In the genomic region with DNA sequence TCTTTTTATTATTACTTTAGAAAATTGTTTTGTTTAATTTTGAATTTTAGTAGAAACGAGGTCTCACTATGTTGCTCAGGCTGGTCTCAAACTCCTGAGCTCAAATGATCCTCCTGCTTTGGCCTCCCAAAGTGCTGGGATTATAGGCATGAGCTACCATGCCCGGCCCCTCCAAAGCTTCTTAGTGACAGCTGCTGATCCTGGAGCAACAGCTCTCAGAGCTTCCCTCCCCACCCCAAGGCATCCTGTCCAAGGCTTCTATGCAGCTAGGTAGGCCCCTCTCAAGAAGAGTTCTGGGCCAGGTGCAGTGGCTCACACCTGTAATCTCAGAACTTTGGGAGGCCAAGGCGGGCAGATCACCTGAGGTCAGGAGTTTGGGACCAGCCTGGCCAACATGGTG, we compare ENCODE assay signal across 14 cellular contexts. TPM values are rescaled to one million over a fixed set of nuclear protein-coding genes. Genes with fewer than 3 reads are reported as not detected.
DNase-seq lines count a peak whose midpoint lies in the region; ATAC-seq, FAIRE-seq and TF ChIP-seq lines count a peak whose summit lies in the region.
"Not testable (repeated sequence)": the region's sequence is repeated elsewhere in the genome, so short reads cannot be mapped to it uniquely, and the experiment has no call there.
"Had no signal": no experiment of that assay in that cellular context is flagged by ENCODE, and none has a peak within 500 bp of the region (broad histone marks: within the 10 kb centered on the region; RNA-seq: fewer than 3 reads in every experiment).

No MANE protein-coding gene starts in this region.

- not testable (repeated sequence) for H3K27me3 Mint-ChIP-seq in CD4-positive, alpha-beta T cell; activated naive CD4-positive, alpha-beta T cell treated with anti-CD3 and anti-CD28 coated beads, Interleukin-2, amount 10 ng/mL, durations not matched to agents 7 days and 5 days; nephron progenitor cell (ENCODE audit: low read depth, poor library complexity)

- peak overlapping the region; percentile 16 for H3K27ac Mint-ChIP-seq in CD4-positive, alpha-beta T cell
- peak overlapping the region; percentile 24 for H3K27ac Mint-ChIP-seq in activated naive CD4-positive, alpha-beta T cell treated with anti-CD3 and anti-CD28 coated beads, Interleukin-2, amount 10 ng/mL, durations not matched to agents 7 days and 5 days
- peak overlapping the region; percentile 32 for H3K27ac Mint-ChIP-seq in nephron progenitor cell

- not testable (repeated sequence) for H3K27ac ChIP-seq in CD4-positive, alpha-beta T cell (ENCODE audit: low read depth, low read length); right cardiac atrium (ENCODE audit: low read length)
- H3K27ac ChIP-seq in WERI-Rb-1, result peak overlapping the region; percentile 84

- not testable (repeated sequence) for H3K4me3 Mint-ChIP-seq in CD4-positive, alpha-beta T cell; activated naive CD4-positive, alpha-beta T cell treated with anti-CD3 and anti-CD28 coated beads, Interleukin-2, amount 10 ng/mL, durations not matched to agents 7 days and 5 days; nephron progenitor cell

- not testable (repeated sequence) for TF ChIP-seq CTCF in CD4-positive, alpha-beta T cell (IDR thresholded peaks at IDR 0.05); D721Med (IDR thresholded peaks at IDR 0.05; ENCODE audit: insufficient read depth, missing control alignments); WERI-Rb-1 (IDR thresholded peaks at IDR 0.05; ENCODE audit: low read depth, low read length); nephron progenitor cell (IDR thresholded peaks at IDR 0.05)

- not testable (repeated sequence) for H3K36me3 ChIP-seq in WERI-Rb-1

- not testable (repeated sequence) for H3K4me1 ChIP-seq in right cardiac atrium (ENCODE audit: control insufficient read depth, insufficient read depth, low read length)

- not testable (repeated sequence) for DNase-seq in CD4-positive, alpha-beta T cell; activated naive CD4-positive, alpha-beta T cell treated with anti-CD3 and anti-CD28 coated beads, Interleukin-2, amount 10 ng/mL, durations not matched to agents 7 days and 5 days; nephron progenitor cell
- DNase-seq in D721Med (ENCODE audit: insufficient read length, low spot score) (peak; percentile 68), NCI-H82 (lab: John Stamatoyannopoulos, UW) (peak; percentile 90), NCI-H82 treated with DMSO at 0.1 percent for 48 hours (lab: John Stamatoyannopoulos, UW; ENCODE audit: unreplicated experiment) (peak; percentile 52), WERI-Rb-1 (peak; percentile 88), right cardiac atrium (peak in 2 of 3 donors; percentile 14 to 22)

- CTCF ChIA-PET in CD4-positive, alpha-beta T cell (lab: Charles Lee), result interaction anchor here (1.1 kb wide), 1 partner anchor 34 kb away, joined by 3 read pairs; no protein-coding TSS in a partner anchor
- CTCF ChIA-PET in activated naive CD4-positive, alpha-beta T cell treated with anti-CD3 and anti-CD28 coated beads, Interleukin-2, amount 10 ng/mL, durations not matched to agents 7 days and 5 days (lab: Charles Lee), result interaction anchor here (0.6 kb wide), 1 partner anchor 13 kb away, joined by 4 read pairs; no protein-coding TSS in a partner anchor

- not testable (repeated sequence) for H3K4me1 Mint-ChIP-seq in CD4-positive, alpha-beta T cell (ENCODE audit: low read depth); activated naive CD4-positive, alpha-beta T cell treated with anti-CD3 and anti-CD28 coated beads, Interleukin-2, amount 10 ng/mL, durations not matched to agents 7 days and 5 days
- H3K4me1 Mint-ChIP-seq in nephron progenitor cell, result peaks cover 17% of the 10 kb centered on the region

- 96% methylated on average over 3 of the region's 3 CpGs for WGBS in right cardiac atrium

- H3K27me3 ChIP-seq in CD4-positive, alpha-beta T cell (ENCODE audit: control insufficient read depth, insufficient read depth, low read length); WERI-Rb-1 (ENCODE audit: insufficient read depth, low read depth, severe bottlenecking); right cardiac atrium (ENCODE audit: control insufficient read depth, insufficient read depth): not testable (repeated sequence)

- POLR2A ChIA-PET in CD4-positive, alpha-beta T cell (lab: Charles Lee), result interaction anchor here (3.3 kb wide), 1 partner anchor 16 kb away, joined by 16 read pairs; a partner anchor contains a TSS

- H3K9me3 Mint-ChIP-seq in CD4-positive, alpha-beta T cell; activated naive CD4-positive, alpha-beta T cell treated with anti-CD3 and anti-CD28 coated beads, Interleukin-2, amount 10 ng/mL, durations not matched to agents 7 days and 5 days; nephron progenitor cell: not testable (repeated sequence)

- peaks cover 68% of the 10 kb centered on the region for H3K36me3 Mint-ChIP-seq in CD4-positive, alpha-beta T cell (ENCODE audit: low read depth)
- H3K36me3 Mint-ChIP-seq in activated naive CD4-positive, alpha-beta T cell treated with anti-CD3 and anti-CD28 coated beads, Interleukin-2, amount 10 ng/mL, durations not matched to agents 7 days and 5 days, result peaks cover 46% of the 10 kb centered on the region
- not testable (repeated sequence) for H3K36me3 Mint-ChIP-seq in nephron progenitor cell (ENCODE audit: low read depth)

- not testable (repeated sequence) for H3K4me3 ChIP-seq in WERI-Rb-1 (ENCODE audit: low read depth, low read length); right cardiac atrium (ENCODE audit: low read length)

- FAIRE-seq in D721Med (lab: Jason Lieb, UNC), result not testable (repeated sequence)

- intact Hi-C loops in CD4-positive, alpha-beta T cell (cut with DNase I, micrococcal nuclease); right cardiac atrium (cut with DNase I): not testable (repeated sequence)

- ATAC-seq in CD4-positive, alpha-beta T cell (ENCODE audit: poor library complexity); right cardiac atrium: not testable (repeated sequence)

- not testable (repeated sequence) for H3K9me3 ChIP-seq in CD4-positive, alpha-beta T cell (ENCODE audit: control insufficient read depth, low read length); WERI-Rb-1 (ENCODE audit: severe bottlenecking); right cardiac atrium (ENCODE audit: control insufficient read depth, low read length)

RNA-seq across cellular contexts. Expression of a gene that starts 15.7 kb away (rescaled TPM):
- 100 to 1,000 TPM; 197 to 199 TPM for total RNA-seq in CD4-positive, alpha-beta T cell
- 10 to 100 TPM; 10.5 to 16.6 (median 15.5) TPM for total RNA-seq in right cardiac atrium
- polyA plus RNA-seq in right cardiac atrium, result 7.9 TPM

RNA-seq across cellular contexts. Expression of a gene that starts 32.3 kb away (rescaled TPM):
- total RNA-seq in CD4-positive, alpha-beta T cell, result 1 to 10 TPM in 1 of 2 experiments, under 1 TPM in 1; 0.34 to 1.0 TPM
- 1 to 10 TPM in 3 of 4 donors, under 1 TPM in 1; 0.74 to 3.8 (median 1.4) TPM for total RNA-seq in right cardiac atrium
- polyA plus RNA-seq in right cardiac atrium, result 1.1 TPM
- total RNA-seq: Calu3; CD4-positive, alpha-beta memory T cell; Daoy; G401 had no signal
- polyA plus RNA-seq: CD4-positive, alpha-beta memory T cell; CD4-positive, CD25-positive, alpha-beta regulatory T cell; CD8-positive, alpha-beta memory T cell had no signal

RNA-seq across cellular contexts. Expression of a gene that starts 55.7 kb away (rescaled TPM):
- 1 to 10 TPM; 4.8 to 4.9 TPM for total RNA-seq in CD4-positive, alpha-beta T cell
- total RNA-seq in right cardiac atrium, result 1 to 10 TPM; 4.2 to 6.7 (median 6.0) TPM
- 4.5 TPM for polyA plus RNA-seq in right cardiac atrium

Comparison
In these comparisons a context has a peak if more than half of its experiments do, and no peak if none do; other contexts are left out.
1. RNA of a gene that starts 15.7 kb away (total RNA-seq): 197 to 199 TPM in CD4-positive, alpha-beta T cell; 10.5 to 16.6 TPM in right cardiac atrium; every median in the first group is over 10 times any median in the second.
2. Peak in every context shown above with its lines, with median percentiles within 50 percentile points of each other: H3K27ac Mint-ChIP-seq.